ENCODE assay signal across 20 cellular contexts in the genomic region with DNA sequence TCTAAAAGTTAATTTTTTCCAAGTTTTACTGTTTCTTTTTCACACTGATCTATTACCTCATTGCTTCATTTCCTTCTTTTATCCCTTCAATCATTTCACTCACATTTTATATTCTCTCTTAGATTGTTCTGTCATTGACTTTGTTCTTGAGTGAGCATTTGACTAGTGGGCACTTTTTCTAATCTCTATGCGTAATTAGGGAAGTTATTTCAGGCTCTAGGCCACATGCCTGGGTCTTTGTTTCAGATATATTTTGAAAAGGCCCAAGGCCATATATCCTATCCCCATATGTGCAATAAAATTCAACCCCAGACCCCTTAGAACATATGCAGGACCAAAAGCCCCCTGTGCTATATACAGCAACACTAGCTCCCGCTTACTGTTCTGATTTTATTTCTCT.
DNase-seq lines count a peak whose midpoint lies in the region; ATAC-seq and TF ChIP-seq lines count a peak whose summit lies in the region.
"Had no signal": no experiment of that assay in that cellular context is flagged by ENCODE, and none has a peak within 500 bp of the region (broad histone marks: within the 10 kb centered on the region; RNA-seq: fewer than 3 reads in every experiment).

No MANE protein-coding gene starts in this region.

- peaks cover 31% of the 10 kb centered on the region for H3K4me1 Mint-ChIP-seq in stimulated activated naive CD8-positive, alpha-beta T cell treated with anti-CD3 and anti-CD28 coated beads, Interleukin-15, Interleukin-2, amounts not matched to agents 100 ng/mL and 50 ng/mL, for 24 hours (ENCODE audit: low read depth)
- H3K4me1 Mint-ChIP-seq in neural progenitor cell = no peaks in the 10 kb centered on the region

- peak overlapping the region; percentile 34 for H3K27ac Mint-ChIP-seq in stimulated activated naive CD8-positive, alpha-beta T cell treated with anti-CD3 and anti-CD28 coated beads, Interleukin-15, Interleukin-2, amounts not matched to agents 100 ng/mL and 50 ng/mL, for 24 hours
- no peak overlapping the region for H3K27ac Mint-ChIP-seq in neural progenitor cell

- no peak for TF ChIP-seq RAD21 in SK-N-SH (IDR thresholded peaks at IDR 0.05; ENCODE audit: low read length)

- H3K4me1 ChIP-seq in SK-N-SH (ENCODE audit: control insufficient read depth in 1 of 2, insufficient read depth in 2 of 2, low read depth in 1 of 2, low read length in 1 of 2) (peaks cover 0 to 2% of the 10 kb centered on the region in 2 experiments; a peak in 1 of 4 replicates), mesodermal cell (ENCODE audit: control insufficient read depth, insufficient read depth, low read length, poor library complexity, severe bottlenecking) (peaks cover 2% of the 10 kb centered on the region), neural progenitor cell (no peaks in the 10 kb centered on the region), hepatocyte (ENCODE audit: insufficient read depth) (peaks cover 3% of the 10 kb centered on the region)

- H3K9ac ChIP-seq in SK-N-SH (no peak overlapping the region), neural progenitor cell (no peak overlapping the region)

- H3K36me3 Mint-ChIP-seq in stimulated activated naive CD8-positive, alpha-beta T cell treated with anti-CD3 and anti-CD28 coated beads, Interleukin-15, Interleukin-2, amounts not matched to agents 100 ng/mL and 50 ng/mL, for 24 hours (ENCODE audit: low read depth) = peaks cover 12% of the 10 kb centered on the region
- peaks cover 16% of the 10 kb centered on the region for H3K36me3 Mint-ChIP-seq in neural progenitor cell

- H4K20me1 ChIP-seq in SK-N-SH (ENCODE audit: insufficient read depth) (peaks cover 91% of the 10 kb centered on the region), neural progenitor cell (ENCODE audit: low read depth) (peaks cover 60% of the 10 kb centered on the region), hepatocyte (ENCODE audit: insufficient read depth, poor library complexity, severe bottlenecking) (peaks cover 90% of the 10 kb centered on the region)

- POLR2A ChIA-PET in SK-N-SH (lab: Yijun Ruan, JAX) = no interaction called here

- H3K9me3 ChIP-seq in SK-N-SH (no peaks in the 10 kb centered on the region), mesodermal cell (ENCODE audit: control insufficient read depth, low read length) (no peaks in the 10 kb centered on the region), neural progenitor cell (ENCODE audit: low read depth) (no peaks in the 10 kb centered on the region), hepatocyte (ENCODE audit: low read depth) (no peaks in the 10 kb centered on the region)
- H3K9me3 ChIP-seq: sigmoid colon, thyroid gland, vagina had no signal

- peaks cover 99% of the 10 kb centered on the region for H3K79me2 ChIP-seq in SK-N-SH (ENCODE audit: insufficient read depth)
- peaks cover 100% of the 10 kb centered on the region for H3K79me2 ChIP-seq in neural progenitor cell (ENCODE audit: low read depth)
- peaks cover 100% of the 10 kb centered on the region for H3K79me2 ChIP-seq in hepatocyte

- no peak for TF ChIP-seq EP300 in SK-N-SH (IDR thresholded peaks at IDR 0.05; ENCODE audit: borderline replicate concordance in 1 of 2, low read depth in 1 of 2, low read length in 1 of 2)

- no peaks in the 10 kb centered on the region for H3K9me3 Mint-ChIP-seq in stimulated activated naive CD8-positive, alpha-beta T cell treated with anti-CD3 and anti-CD28 coated beads, Interleukin-15, Interleukin-2, amounts not matched to agents 100 ng/mL and 50 ng/mL, for 24 hours
- H3K9me3 Mint-ChIP-seq in neural progenitor cell = peaks cover 4% of the 10 kb centered on the region
- H3K9me3 Mint-ChIP-seq: activated CD4-positive, alpha-beta T cell treated with anti-CD3 and anti-CD28 coated beads, Interleukin-2, amount 10 ng/mL, durations not matched to agents 7 days and 5 days; activated T-helper 17 cell treated with anti-CD3 and anti-CD28 coated beads, Interleukin-2, amount 50 U/mL, for 72 hours; stimulated activated naive CD8-positive, alpha-beta T cell treated with anti-CD3 and anti-CD28 coated beads, Interleukin-15, amount 100 ng/mL, for 72 hours had no signal

- peak; percentile 17 for DNase-seq in SK-N-SH
- DNase-seq in stimulated activated naive CD8-positive, alpha-beta T cell treated with anti-CD3 and anti-CD28 coated beads, Interleukin-15, Interleukin-2, amounts not matched to agents 100 U/mL and 50 U/mL, for 24 hours = no peak
- DNase-seq in neural progenitor cell (ENCODE audit: low spot score) = no peak
- no peak for DNase-seq in hepatocyte (ENCODE audit: low spot score)
- DNase-seq in DMS153 (lab: John Stamatoyannopoulos, UW) = no peak
- DNase-seq: activated CD4-positive, alpha-beta T cell treated with anti-CD3 and anti-CD28 coated beads, Interleukin-2, amount 10 ng/mL, durations not matched to agents 7 days and 5 days; activated CD8-positive, alpha-beta memory T cell treated with anti-CD3 and anti-CD28 coated beads, Interleukin-2, amount 50 U/mL, for 4 hours; cerebellar nuclear complex; NCI-H510A; sigmoid colon; stimulated activated CD4-positive, alpha-beta T cell treated with anti-CD3 and anti-CD28 coated beads, Interleukin-4, amount 100 ng/mL, for 4 hours; stimulated activated naive CD8-positive, alpha-beta T cell treated with anti-CD3 and anti-CD28 coated beads, Interleukin-15, amount 100 ng/mL, for 72 hours; T-helper 9 cell; thyroid gland had no signal

- H3K36me3 ChIP-seq in SK-N-SH (replicated peaks in 1 of 2; ENCODE audit: control insufficient read depth in 1 of 2, insufficient read depth in 2 of 2, low read length in 1 of 2) (peaks cover 4 to 10% of the 10 kb centered on the region in 2 experiments), mesodermal cell (ENCODE audit: control insufficient read depth, insufficient read depth, low read length) (peaks cover 33% of the 10 kb centered on the region), neural progenitor cell (peaks cover 6% of the 10 kb centered on the region), hepatocyte (replicated peaks; ENCODE audit: insufficient read depth, low read depth) (no peaks in the 10 kb centered on the region)
- H3K36me3 ChIP-seq: thyroid gland had no signal

- H3K4me3 ChIP-seq in SK-N-SH (ENCODE audit: low read depth in 2 of 2, low read length in 1 of 2) (no peak overlapping the region), mesodermal cell (ENCODE audit: extremely low read depth, insufficient read depth, low read length, poor library complexity, severe bottlenecking) (no peak overlapping the region), neural progenitor cell (no peak overlapping the region), hepatocyte (no peak overlapping the region)
- H3K4me3 ChIP-seq: sigmoid colon, thyroid gland, vagina had no signal

- H3K4me3 Mint-ChIP-seq in stimulated activated naive CD8-positive, alpha-beta T cell treated with anti-CD3 and anti-CD28 coated beads, Interleukin-15, Interleukin-2, amounts not matched to agents 100 ng/mL and 50 ng/mL, for 24 hours = no peak overlapping the region
- no peak overlapping the region for H3K4me3 Mint-ChIP-seq in neural progenitor cell
- H3K4me3 Mint-ChIP-seq: activated CD4-positive, alpha-beta T cell treated with anti-CD3 and anti-CD28 coated beads, Interleukin-2, amount 10 ng/mL, durations not matched to agents 7 days and 5 days; activated T-helper 17 cell treated with anti-CD3 and anti-CD28 coated beads, Interleukin-2, amount 50 U/mL, for 72 hours; stimulated activated naive CD8-positive, alpha-beta T cell treated with anti-CD3 and anti-CD28 coated beads, Interleukin-15, amount 100 ng/mL, for 72 hours had no signal

- H3K27me3 ChIP-seq in SK-N-SH (ENCODE audit: insufficient read depth) (no peaks in the 10 kb centered on the region), neural progenitor cell (no peaks in the 10 kb centered on the region), hepatocyte (no peaks in the 10 kb centered on the region)
- H3K27me3 ChIP-seq: sigmoid colon, thyroid gland, vagina had no signal

- no peaks in the 10 kb centered on the region for H3K27me3 Mint-ChIP-seq in stimulated activated naive CD8-positive, alpha-beta T cell treated with anti-CD3 and anti-CD28 coated beads, Interleukin-15, Interleukin-2, amounts not matched to agents 100 ng/mL and 50 ng/mL, for 24 hours
- no peaks in the 10 kb centered on the region for H3K27me3 Mint-ChIP-seq in neural progenitor cell (ENCODE audit: insufficient read depth, low read depth)
- H3K27me3 Mint-ChIP-seq: activated CD4-positive, alpha-beta T cell treated with anti-CD3 and anti-CD28 coated beads, Interleukin-2, amount 10 ng/mL, durations not matched to agents 7 days and 5 days; activated T-helper 17 cell treated with anti-CD3 and anti-CD28 coated beads, Interleukin-2, amount 50 U/mL, for 72 hours; stimulated activated naive CD8-positive, alpha-beta T cell treated with anti-CD3 and anti-CD28 coated beads, Interleukin-15, amount 100 ng/mL, for 72 hours had no signal

- H3K9me2 ChIP-seq in SK-N-SH (no peaks in the 10 kb centered on the region), hepatocyte (replicated peaks; ENCODE audit: insufficient read depth) (no peaks in the 10 kb centered on the region)

- no peak overlapping the region for H3K27ac ChIP-seq in SK-N-SH (ENCODE audit: low read depth in 2 of 2, low read length in 1 of 2)
- H3K27ac ChIP-seq in mesodermal cell (ENCODE audit: low read depth, low read length, severe bottlenecking) = peak overlapping the region; percentile 10
- no peak overlapping the region for H3K27ac ChIP-seq in neural progenitor cell
- no peak overlapping the region for H3K27ac ChIP-seq in hepatocyte
- H3K27ac ChIP-seq: 22Rv1, sigmoid colon, thyroid gland, vagina had no signal

- ATAC-seq in SK-N-SH treated with all-trans-retinoic acid at 6 μM for 48 hours = no peak
- ATAC-seq in stimulated activated naive CD8-positive, alpha-beta T cell treated with anti-CD3 and anti-CD28 coated beads, Interleukin-15, Interleukin-2, amounts not matched to agents 100 U/mL and 50 U/mL, for 24 hours = no peak
- ATAC-seq: activated T-helper 17 cell treated with anti-CD3 and anti-CD28 coated beads, Interleukin-2, amount 50 U/mL, for 72 hours; stimulated activated naive CD8-positive, alpha-beta T cell treated with anti-CD3 and anti-CD28 coated beads, Interleukin-15, amount 100 ng/mL, for 72 hours had no signal

- H3K4me2 ChIP-seq in SK-N-SH (no peak overlapping the region), neural progenitor cell (no peak overlapping the region), hepatocyte (no peak overlapping the region)

- WGBS in SK-N-SH (ENCODE audit: low lambda C conversion rate) = 91% methylated on average over 2 of the region's 2 CpGs
- no CpG with 5 or more reads among the region's 2 CpGs for WGBS in mesodermal cell (ENCODE audit: insufficient coverage in 2 of 2), 2 experiments
- WGBS in hepatocyte (ENCODE audit: low lambda C conversion rate, missing lambda C conversion rate) = 94% methylated on average over 2 of the region's 2 CpGs

- CTCF ChIA-PET in SK-N-SH (lab: Yijun Ruan, JAX) = interaction anchor here (1.0 to 7.2 kb wide), 2 partner anchors 9 to 14 kb away, joined by 3 to 41 read pairs; no protein-coding TSS in a partner anchor

- H3F3A ChIP-seq in SK-N-SH (replicated peaks; ENCODE audit: insufficient read depth) (peaks cover 3% of the 10 kb centered on the region), neural progenitor cell (ENCODE audit: low read depth) (no peaks in the 10 kb centered on the region)

- no peak for TF ChIP-seq CTCF in SK-N-SH (IDR thresholded peaks at IDR 0.05)
- no peak for TF ChIP-seq CTCF in neural progenitor cell (IDR thresholded peaks at IDR 0.05)
- no peak for TF ChIP-seq CTCF in hepatocyte (IDR thresholded peaks at IDR 0.05; ENCODE audit: poor library complexity)

- no peak overlapping the region for H2AFZ ChIP-seq in SK-N-SH (ENCODE audit: low read depth)
- H2AFZ ChIP-seq in neural progenitor cell (replicated peaks) = no peak overlapping the region
- no peak overlapping the region for H2AFZ ChIP-seq in hepatocyte
